ENCODE assay signal across 8 cellular contexts in genomic region chr2:231680992-231681852, GRCh38. TPM values are rescaled to one million over a fixed set of nuclear protein-coding genes. Genes with fewer than 3 reads are reported as not detected.
DNase-seq lines count a peak whose midpoint lies in the region; ATAC-seq, FAIRE-seq and TF ChIP-seq lines count a peak whose summit lies in the region.

No MANE protein-coding gene starts in this region.

- H2AFZ ChIP-seq in neuron (ENCODE audit: low read depth, low read length), result peak overlapping the region; percentile 66

- no peaks in the 10 kb centered on the region for H3K9me3 ChIP-seq in ES-I3 (ENCODE audit: control insufficient read depth, insufficient read depth, low read length)
- H3K9me3 ChIP-seq in HUES64 (ENCODE audit: insufficient read depth, low read depth, low read length), result no peaks in the 10 kb centered on the region
- no peaks in the 10 kb centered on the region for H3K9me3 ChIP-seq in neuron (ENCODE audit: low read length)

- ATAC-seq in GM21423 (IDR thresholded peaks at IDR 0.05; ENCODE audit: unreplicated experiment), result peak; percentile 60

- H3K27me3 Mint-ChIP-seq in activated naive CD8-positive, alpha-beta T cell, result peaks cover 9% of the 10 kb centered on the region

- H3K4me1 Mint-ChIP-seq in activated naive CD8-positive, alpha-beta T cell (ENCODE audit: low read depth), result peaks cover 6% of the 10 kb centered on the region

- H3K4me3 ChIP-seq in HUES64 (ENCODE audit: low read length), result peak overlapping the region; percentile 57
- peak overlapping the region; percentile 61 for H3K4me3 ChIP-seq in neuron (ENCODE audit: low read length)

- H3K9ac ChIP-seq in ES-I3 (ENCODE audit: low read depth, low read length), result peak overlapping the region; percentile 98
- peak overlapping the region; percentile 94 for H3K9ac ChIP-seq in HUES64 (ENCODE audit: low read depth, low read length)

- peak overlapping the region; percentile 78 for H3K4me3 Mint-ChIP-seq in activated naive CD8-positive, alpha-beta T cell

- H3K4me1 ChIP-seq in ES-I3 (ENCODE audit: insufficient read depth, low read length) (peaks cover 16% of the 10 kb centered on the region), HUES64 (ENCODE audit: insufficient read depth, low read length) (peaks cover 13% of the 10 kb centered on the region), neuron (ENCODE audit: insufficient read depth, low read length) (peaks cover 6% of the 10 kb centered on the region)

- H3K36me3 ChIP-seq in ES-I3 (ENCODE audit: insufficient read depth, low read length) (no peaks in the 10 kb centered on the region), HUES64 (ENCODE audit: insufficient read depth, low read length) (no peaks in the 10 kb centered on the region), neuron (ENCODE audit: insufficient read depth, low read length) (no peaks in the 10 kb centered on the region)

- no peak overlapping the region for H3K27ac Mint-ChIP-seq in activated naive CD8-positive, alpha-beta T cell

- no peaks in the 10 kb centered on the region for H3K36me3 Mint-ChIP-seq in activated naive CD8-positive, alpha-beta T cell

- no peaks in the 10 kb centered on the region for H3K27me3 ChIP-seq in HUES64 (ENCODE audit: insufficient read depth, low read length)
- H3K27me3 ChIP-seq in neuron (ENCODE audit: insufficient read depth, low read length), result no peaks in the 10 kb centered on the region

- DNase-seq in glomerular visceral epithelial cell (ENCODE audit: extremely low spot score) (peak; percentile 90), activated gamma-delta T cell (lab: John Stamatoyannopoulos, UW) (no peak), D721Med (ENCODE audit: insufficient read length, low spot score) (no peak)

- peak overlapping the region; percentile 99 for H3K27ac ChIP-seq in HUES64 (ENCODE audit: low read depth, low read length)

- TF ChIP-seq CTCF in D721Med (IDR thresholded peaks at IDR 0.05; ENCODE audit: insufficient read depth, missing control alignments), result no peak

- no peak for FAIRE-seq in D721Med (lab: Jason Lieb, UNC)

- no peaks in the 10 kb centered on the region for H3K9me3 Mint-ChIP-seq in activated naive CD8-positive, alpha-beta T cell (ENCODE audit: low read depth)

- WGBS in HUES64, result 5% methylated on average over 79 of the region's 79 CpGs

RNA-seq across cellular contexts. Expression of gene PTMA, which starts 27.1 kb away (rescaled TPM):
- polyA plus RNA-seq in HUES64 (2013, experiment 1 of 2), result 1,960 TPM
- polyA plus RNA-seq in HUES64 (2013, experiment 2 of 2), result 2,220 TPM
